Comparison of ENCODE assay signal across 1 cellular context in genomic region chr4:150140774-150141400, GRCh38.
TF ChIP-seq lines count a peak whose summit lies in the region.

No MANE protein-coding gene starts in this region.

TF ChIP-seq in endothelial cell of umbilical vein, 7 proteins besides CTCF, POLR2A, EP300 and RAD21 (continued from another document):
- TF ChIP-seq EZH2 (IDR thresholded peaks at IDR 0.05; ENCODE audit: borderline replicate concordance, low read depth, low read length, severe bottlenecking) (no peak), MAX (IDR thresholded peaks at IDR 0.05; ENCODE audit: insufficient read depth, insufficient read length) (no peak)
TF ChIP-seq in endothelial cell of umbilical vein: peak in this region for 3.
